Comparison of ENCODE assay signal across 18 cellular contexts in genomic region chr10:70935125-70935625, GRCh38.
"Had no signal": no experiment of that assay in that cellular context is flagged by ENCODE, and none has a peak within 500 bp of the region (broad histone marks: within the 10 kb centered on the region; RNA-seq: fewer than 3 reads in every experiment).

No MANE protein-coding gene starts in this region.

- H3K27ac ChIP-seq: left lung, neural progenitor cell, ovary, psoas muscle, sigmoid colon, testis, tibial artery had no signal

- H3K27me3 ChIP-seq: neural progenitor cell, ovary, testis had no signal

- H3K4me2 ChIP-seq: neural progenitor cell had no signal

- H3K4me1 ChIP-seq: left lung, psoas muscle, tibial artery had no signal

- H3K36me3 ChIP-seq: left lung, neural progenitor cell, ovary, sigmoid colon, tibial artery had no signal

- DNase-seq: cortex of kidney; hypothalamus; immature natural killer cell; islet precursor cell; mesendoderm; midbrain; naive thymus-derived CD4-positive, alpha-beta T cell; nucleus accumbens; ovary; psoas muscle; sigmoid colon; stimulated activated CD4-positive, alpha-beta T cell treated with anti-CD3 and anti-CD28 coated beads, Interleukin-2, amount 100 ng/mL, for 24 hours; stimulated activated CD4-positive, alpha-beta T cell treated with anti-CD3 and anti-CD28 coated beads, Interleukin-4, amount 100 ng/mL, for 4 hours; stimulated activated naive CD8-positive, alpha-beta T cell treated with anti-CD3 and anti-CD28 coated beads, Interleukin-15, Interleukin-2, amounts not matched to agents 100 U/mL and 50 U/mL, for 24 hours; testis; tibial artery had no signal

- H3K9ac ChIP-seq: neural progenitor cell had no signal

- H3K4me3 ChIP-seq: left lung, neural progenitor cell, ovary, psoas muscle, sigmoid colon, testis, tibial artery had no signal

- H2AFZ ChIP-seq: neural progenitor cell had no signal

- H3K9me3 ChIP-seq: left lung, ovary, psoas muscle, sigmoid colon, testis, tibial artery had no signal
